ENCODE assay signal across 31 cellular contexts in genomic region chr2:9146656-9147055, GRCh38. TPM values are rescaled to one million over a fixed set of nuclear protein-coding genes. Genes with fewer than 3 reads are reported as not detected.
"Had no signal": no experiment of that assay in that cellular context is flagged by ENCODE, and none has a peak within 500 bp of the region (broad histone marks: within the 10 kb centered on the region; RNA-seq: fewer than 3 reads in every experiment).

No MANE protein-coding gene starts in this region.

- ATAC-seq: activated CD8-positive, alpha-beta T cell treated with anti-CD3 and anti-CD28 coated beads for 36 hours; activated naive CD8-positive, alpha-beta T cell treated with anti-CD3 and anti-CD28 coated beads, Interleukin-2, amount 50 U/mL, for 24 hours; Right ventricle myocardium inferior had no signal

- H3K9me3 Mint-ChIP-seq: activated B cell treated with CpG ODN at 0.5 μM for 24 hours; activated CD8-positive, alpha-beta T cell treated with anti-CD3 and anti-CD28 coated beads for 36 hours; activated naive CD4-positive, alpha-beta T cell treated with anti-CD3 and anti-CD28 coated beads, Interleukin-2, amount 10 ng/mL, durations not matched to agents 7 days and 5 days; activated naive CD8-positive, alpha-beta T cell treated with anti-CD3 and anti-CD28 coated beads, Interleukin-2, amount 50 U/mL, for 24 hours; activated T-cell treated with anti-CD3 and anti-CD28 coated beads, Interleukin-2, amount 50 U/mL, for 24 hours had no signal

- H3K9me3 ChIP-seq: MG63 had no signal

- H3K27me3 ChIP-seq: brain microvascular endothelial cell, MG63 had no signal

- DNase-seq: activated B cell treated with CpG ODN at 0.5 μM for 24 hours; activated CD4-positive, alpha-beta T cell treated with anti-CD3 and anti-CD28 coated beads for 4 hours; activated CD4-positive, CD25-positive, alpha-beta regulatory T cell treated with anti-CD3 and anti-CD28 coated beads, Interleukin-2, amount 50 U/mL, for 72 hours; activated CD8-positive, alpha-beta T cell treated with anti-CD3 and anti-CD28 coated beads for 36 hours; activated gamma-delta T cell treated with Interleukin-2 at 50 U/mL for 16 hours; activated naive CD4-positive, alpha-beta T cell treated with anti-CD3 and anti-CD28 coated beads, Interleukin-2, amount 10 ng/mL, durations not matched to agents 7 days and 5 days; activated naive CD8-positive, alpha-beta T cell treated with anti-CD3 and anti-CD28 coated beads, Interleukin-2, amount 50 U/mL, for 24 hours; activated T-cell treated with anti-CD3 and anti-CD28 coated beads, Interleukin-2, amount 50 U/mL, for 24 hours; anterior cingulate cortex; brain microvascular endothelial cell; central memory CD4-positive, alpha-beta T cell; Kasumi-1; KG1; MG63; NCI-H1048; NCI-H1105 treated with DMSO at 0.1 percent for 48 hours; NCI-H1436; NCI-H1694 treated with DMSO at 0.1 percent for 48 hours; NCI-H2029; NCI-H345; NCI-H524 treated with DMSO at 0.1 percent for 48 hours; SIG-M5; SW 1271; T-helper 1 cell; T-helper 2 cell; T-helper 9 cell had no signal

- H3K4me3 ChIP-seq: MG63 had no signal

- H3K27ac ChIP-seq: brain microvascular endothelial cell, RWPE1, VCaP had no signal

- H3K27ac Mint-ChIP-seq: activated B cell treated with CpG ODN at 0.5 μM for 24 hours; activated CD8-positive, alpha-beta T cell treated with anti-CD3 and anti-CD28 coated beads for 36 hours; activated naive CD4-positive, alpha-beta T cell treated with anti-CD3 and anti-CD28 coated beads, Interleukin-2, amount 10 ng/mL, durations not matched to agents 7 days and 5 days; activated naive CD8-positive, alpha-beta T cell; activated naive CD8-positive, alpha-beta T cell treated with anti-CD3 and anti-CD28 coated beads, Interleukin-2, amount 50 U/mL, for 24 hours; activated T-cell treated with anti-CD3 and anti-CD28 coated beads, Interleukin-2, amount 50 U/mL, for 24 hours had no signal

- H3K4me3 Mint-ChIP-seq: activated B cell treated with CpG ODN at 0.5 μM for 24 hours; activated CD8-positive, alpha-beta T cell treated with anti-CD3 and anti-CD28 coated beads for 36 hours; activated naive CD4-positive, alpha-beta T cell treated with anti-CD3 and anti-CD28 coated beads, Interleukin-2, amount 10 ng/mL, durations not matched to agents 7 days and 5 days; activated naive CD8-positive, alpha-beta T cell; activated naive CD8-positive, alpha-beta T cell treated with anti-CD3 and anti-CD28 coated beads, Interleukin-2, amount 50 U/mL, for 24 hours; activated T-cell treated with anti-CD3 and anti-CD28 coated beads, Interleukin-2, amount 50 U/mL, for 24 hours had no signal

- H3K36me3 ChIP-seq: brain microvascular endothelial cell, MG63 had no signal

- H3K4me1 Mint-ChIP-seq: activated naive CD4-positive, alpha-beta T cell treated with anti-CD3 and anti-CD28 coated beads, Interleukin-2, amount 10 ng/mL, durations not matched to agents 7 days and 5 days; activated naive CD8-positive, alpha-beta T cell treated with anti-CD3 and anti-CD28 coated beads, Interleukin-2, amount 50 U/mL, for 24 hours had no signal

- H3K36me3 Mint-ChIP-seq: activated naive CD4-positive, alpha-beta T cell treated with anti-CD3 and anti-CD28 coated beads, Interleukin-2, amount 10 ng/mL, durations not matched to agents 7 days and 5 days; activated naive CD8-positive, alpha-beta T cell had no signal

- FAIRE-seq: RCC 7860 had no signal

RNA-seq across cellular contexts. Expression of gene ASAP2, which starts 60.0 kb away (rescaled TPM):
- total RNA-seq: activated B cell treated with CpG ODN at 0.5 μM for 24 hours; activated CD8-positive, alpha-beta T cell treated with anti-CD3 and anti-CD28 coated beads for 36 hours had no signal
